11 cellular contexts compared by ENCODE assay signal in the genomic region with DNA sequence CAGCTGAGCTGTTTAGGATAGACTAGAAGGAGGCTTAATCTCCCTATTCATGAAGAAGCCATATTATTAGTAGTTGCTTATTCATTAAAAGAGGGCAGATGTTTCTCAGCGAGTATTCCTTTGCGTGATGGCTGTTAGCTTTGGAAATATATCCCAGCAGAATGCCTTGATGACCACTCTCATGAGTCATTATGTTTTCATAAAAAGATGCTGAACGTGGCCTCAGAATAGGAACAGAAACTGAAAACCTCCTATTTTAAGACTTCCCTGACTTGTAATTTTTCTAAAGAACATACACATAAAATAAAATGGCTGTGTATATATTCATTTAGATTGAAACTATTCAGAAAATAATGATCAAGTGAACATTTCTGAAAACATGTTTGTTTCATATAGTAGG. TPM values are rescaled to one million over a fixed set of nuclear protein-coding genes. Genes with fewer than 3 reads are reported as not detected.
DNase-seq lines count a peak whose midpoint lies in the region; ATAC-seq, FAIRE-seq and TF ChIP-seq lines count a peak whose summit lies in the region.
"Had no signal": no experiment of that assay in that cellular context is flagged by ENCODE, and none has a peak within 500 bp of the region (broad histone marks: within the 10 kb centered on the region; RNA-seq: fewer than 3 reads in every experiment).

No MANE protein-coding gene starts in this region.

- peak overlapping the region; percentile 76 for H3K27ac ChIP-seq in astrocyte (ENCODE audit: low read depth, low read length)
- H3K27ac ChIP-seq in uterus = no peak overlapping the region
- H3K27ac ChIP-seq: upper lobe of right lung had no signal

- H2AFZ ChIP-seq in astrocyte (ENCODE audit: low read depth, low read length) = peak overlapping the region; percentile 20

- intact Hi-C loops in uterus (cut with DNase I; ENCODE audit: low total_unique reads) = no loop called here

- TF ChIP-seq POLR2A in uterus (IDR thresholded peaks at IDR 0.05) = no peak

- no peaks in the 10 kb centered on the region for H3K36me3 Mint-ChIP-seq in astrocyte (ENCODE audit: low read depth, unreplicated experiment)
- H3K36me3 Mint-ChIP-seq: activated naive CD8-positive, alpha-beta T cell had no signal

- H3K4me3 ChIP-seq in AG09309 (ENCODE audit: control insufficient read depth, low read depth, low read length) = no peak overlapping the region
- H3K4me3 ChIP-seq in astrocyte (ENCODE audit: insufficient read depth, low read depth, low read length) = no peak overlapping the region
- H3K4me3 ChIP-seq in uterus = no peak overlapping the region
- H3K4me3 ChIP-seq: upper lobe of right lung had no signal

- H3K27me3 ChIP-seq in astrocyte (ENCODE audit: insufficient read depth, low read length) (no peaks in the 10 kb centered on the region), uterus (no peaks in the 10 kb centered on the region)
- H3K27me3 ChIP-seq: upper lobe of right lung had no signal

- no peaks in the 10 kb centered on the region for H3K79me2 ChIP-seq in astrocyte (ENCODE audit: insufficient read depth, low read length)

- H3K4me1 ChIP-seq in astrocyte (ENCODE audit: insufficient read depth, low read length) (peaks cover 12% of the 10 kb centered on the region), uterus (no peaks in the 10 kb centered on the region)
- H3K4me1 ChIP-seq: upper lobe of right lung had no signal

- H3K4me3 Mint-ChIP-seq in astrocyte (ENCODE audit: unreplicated experiment) = no peak overlapping the region
- H3K4me3 Mint-ChIP-seq: activated naive CD8-positive, alpha-beta T cell had no signal

- no peaks in the 10 kb centered on the region for H3K27me3 Mint-ChIP-seq in astrocyte (ENCODE audit: low read depth, unreplicated experiment)

- peaks cover 3% of the 10 kb centered on the region for H3K4me1 Mint-ChIP-seq in astrocyte (ENCODE audit: low read depth, unreplicated experiment)

- peak overlapping the region; percentile 64 for H3K9ac ChIP-seq in astrocyte (ENCODE audit: low read length)

- no peaks in the 10 kb centered on the region for H3K36me3 ChIP-seq in astrocyte (ENCODE audit: insufficient read depth, low read length)
- H3K36me3 ChIP-seq in uterus = no peaks in the 10 kb centered on the region
- H3K36me3 ChIP-seq: upper lobe of right lung had no signal

- DNase-seq in AG09309 (ENCODE audit: low read depth) (peak; percentile 48), GM20000 (ENCODE audit: low spot score) (peak; percentile 8), astrocyte (ENCODE audit: low read depth) (peak; percentile 82), T-helper 2 cell (no peak), uterus (no peak), NCI-H2171 treated with DMSO at 0.1 percent for 48 hours (lab: John Stamatoyannopoulos, UW) (no peak), superior temporal gyrus (ENCODE audit: extremely low spot score) (no peak)
- DNase-seq: upper lobe of right lung had no signal

- FAIRE-seq in astrocyte (lab: Jason Lieb, UNC) = no peak
- FAIRE-seq: HTR-8/SVneo had no signal

- H3K27ac Mint-ChIP-seq in astrocyte (ENCODE audit: unreplicated experiment) = no peak overlapping the region
- H3K27ac Mint-ChIP-seq: activated naive CD8-positive, alpha-beta T cell had no signal

- peak; percentile 58 for ATAC-seq in HG03139 (IDR thresholded peaks at IDR 0.05; ENCODE audit: unreplicated experiment)
- ATAC-seq: upper lobe of right lung had no signal

- peak overlapping the region; percentile 67 for H3K4me2 ChIP-seq in astrocyte (ENCODE audit: low read length)

- H3K9me3 ChIP-seq in astrocyte (ENCODE audit: insufficient read depth, low read depth, low read length) (no peaks in the 10 kb centered on the region), uterus (no peaks in the 10 kb centered on the region)
- H3K9me3 ChIP-seq: upper lobe of right lung had no signal

- H3K9me3 Mint-ChIP-seq in astrocyte (ENCODE audit: unreplicated experiment) = no peaks in the 10 kb centered on the region

- no peak for TF ChIP-seq CTCF in AG09309 (IDR thresholded peaks at IDR 0.05; ENCODE audit: control insufficient read depth, insufficient read depth, low read depth, low read length, missing control alignments)
- no peak for TF ChIP-seq CTCF in GM20000 (IDR thresholded peaks at IDR 0.05; ENCODE audit: extremely low read depth, missing control alignments)
- no peak for TF ChIP-seq CTCF in astrocyte (IDR thresholded peaks at IDR 0.05; ENCODE audit: insufficient read depth, low read depth, low read length)
- no peak for TF ChIP-seq CTCF in uterus (IDR thresholded peaks at IDR 0.05)

- no peaks in the 10 kb centered on the region for H4K20me1 ChIP-seq in astrocyte (ENCODE audit: insufficient read depth, low read length)

RNA-seq across cellular contexts. Expression of gene PLA2G4A, which starts 9.6 kb away (rescaled TPM):
- total RNA-seq in astrocyte = 1.4 and 1.9 TPM in 2 replicates
- total RNA-seq in uterus = 10 to 100 TPM in 3 of 4 donors, 1 to 10 TPM in 1; 8.7 to 32.7 (median 19.5) TPM

Comparison
In these comparisons a context has a peak if more than half of its experiments do, and no peak if none do; other contexts are left out.
1. DNase-seq: peak in AG09309 (single experiment), GM20000 (single experiment) and astrocyte (single experiment); none in T-helper 2 cell (0 of 5), uterus (0 of 2), NCI-H2171 treated with DMSO at 0.1 percent for 48 hours (single experiment) and superior temporal gyrus (single experiment).